21 cellular contexts compared by ENCODE assay signal in genomic region chr3:78569820-78570219, GRCh38.
"Had no signal": no experiment of that assay in that cellular context is flagged by ENCODE, and none has a peak within 500 bp of the region (broad histone marks: within the 10 kb centered on the region; RNA-seq: fewer than 3 reads in every experiment).

No MANE protein-coding gene starts in this region.

- H3K9me3 ChIP-seq: gastroesophageal sphincter, lower lobe of right lung, mucosa of descending colon, tibial artery had no signal

- DNase-seq: activated B cell treated with CpG ODN at 0.5 μM for 24 hours; activated CD4-positive, alpha-beta T cell treated with anti-CD3 and anti-CD28 coated beads for 36 hours; activated CD4-positive, alpha-beta T cell treated with anti-CD3 and anti-CD28 coated beads, Interleukin-2, amount 50 U/mL, for 48 hours; activated naive CD4-positive, alpha-beta T cell treated with Interleukin-2 at 50 U/mL for 16 hours; activated naive CD8-positive, alpha-beta T cell treated with anti-CD3 and anti-CD28 coated beads for 36 hours; activated T-cell treated with anti-CD3 and anti-CD28 coated beads, Interleukin-2, amount 50 U/mL, for 48 hours; cerebellar nuclear complex; head of caudate nucleus; hypothalamus; kidney; lower lobe of right lung; mesendoderm; mucosa of descending colon; stimulated activated CD4-positive, alpha-beta T cell treated with anti-CD3 and anti-CD28 coated beads, Interleukin-4, amount 100 ng/mL, for 4 hours; substantia nigra; T1000; tibial artery had no signal

- H3K4me1 ChIP-seq: gastroesophageal sphincter, lower lobe of right lung, tibial artery had no signal

- H3K27me3 ChIP-seq: gastroesophageal sphincter, tibial artery had no signal

- H3K36me3 ChIP-seq: gastroesophageal sphincter, lower lobe of right lung, tibial artery had no signal

- FAIRE-seq: kidney had no signal

- ATAC-seq: activated CD4-positive, alpha-beta T cell treated with anti-CD3 and anti-CD28 coated beads for 36 hours; gastroesophageal sphincter; left lobe of liver; lower lobe of right lung; mucosa of descending colon had no signal

- H3K4me3 ChIP-seq: coronary artery, gastroesophageal sphincter, lower lobe of right lung, mucosa of descending colon, tibial artery had no signal

- H3K27ac ChIP-seq: coronary artery, epithelial cell of prostate, gastroesophageal sphincter, lower lobe of right lung, tibial artery had no signal
